33 cellular contexts compared by ENCODE assay signal in genomic region chr16:58636474-58636873, GRCh38.
"Had no signal": no experiment of that assay in that cellular context is flagged by ENCODE, and none has a peak within 500 bp of the region (broad histone marks: within the 10 kb centered on the region; RNA-seq: fewer than 3 reads in every experiment).

No MANE protein-coding gene starts in this region.

- DNase-seq: activated CD4-positive, alpha-beta T cell treated with anti-CD3 and anti-CD28 coated beads, Interleukin-2, amount 10 ng/mL, durations not matched to agents 24 days and 14 days; activated CD4-positive, alpha-beta T cell treated with anti-CD3 and anti-CD28 coated beads, Interleukin-2, amount 50 U/mL, for 4 hours; activated CD8-positive, alpha-beta T cell treated with anti-CD3 and anti-CD28 coated beads for 36 hours; activated gamma-delta T cell; activated naive CD4-positive, alpha-beta T cell treated with Interleukin-2 at 50 U/mL for 16 hours; activated naive CD8-positive, alpha-beta T cell treated with anti-CD3 and anti-CD28 coated beads, Interleukin-2, amount 10 ng/mL, durations not matched to agents 7 days and 5 days; activated T-cell treated with anti-CD3 and anti-CD28 coated beads, Interleukin-2, amount 50 U/mL, for 24 hours; amygdala; body of pancreas; cerebellar nuclear complex; MM.1S; NCI-H1105; NCI-H1417 treated with DMSO at 0.1 percent for 48 hours; NCI-H187 treated with DMSO at 0.1 percent for 48 hours; NCI-H2081; NCI-H2171 treated with DMSO at 0.1 percent for 48 hours; NCI-H2227 treated with DMSO at 0.1 percent for 48 hours; NCI-H446 treated with DMSO at 0.1 percent for 48 hours; NCI-H524; NCI-H748 treated with DMSO at 0.1 percent for 48 hours; NK-92 treated with Interleukin-12 subunit alpha and Interleukin-12 subunit beta, amount 100 ng/mL, for 24 hours; PC-9; SHP77; SJCRH30 had no signal

- H3K4me3 Mint-ChIP-seq: activated CD4-positive, alpha-beta T cell treated with anti-CD3 and anti-CD28 coated beads, Interleukin-2, amount 10 ng/mL, durations not matched to agents 24 days and 14 days; activated CD8-positive, alpha-beta T cell treated with anti-CD3 and anti-CD28 coated beads for 36 hours; activated naive CD4-positive, alpha-beta T cell treated with anti-CD3 and anti-CD28 coated beads, Interleukin-2, amount 50 U/mL, for 24 hours; activated naive CD8-positive, alpha-beta T cell treated with anti-CD3 and anti-CD28 coated beads, Interleukin-2, amount 10 ng/mL, durations not matched to agents 7 days and 5 days; activated T-cell treated with anti-CD3 and anti-CD28 coated beads, Interleukin-2, amount 50 U/mL, for 24 hours; T-helper 2 cell treated with Interferon-gamma antibody and Interleukin-4, amounts not matched to agents 5 μg/mL and 100 μg/mL, for 36 hours had no signal

- H3K27ac Mint-ChIP-seq: activated CD4-positive, alpha-beta T cell treated with anti-CD3 and anti-CD28 coated beads, Interleukin-2, amount 10 ng/mL, durations not matched to agents 24 days and 14 days; activated CD8-positive, alpha-beta T cell treated with anti-CD3 and anti-CD28 coated beads for 36 hours; activated naive CD4-positive, alpha-beta T cell treated with anti-CD3 and anti-CD28 coated beads, Interleukin-2, amount 50 U/mL, for 24 hours; activated naive CD8-positive, alpha-beta T cell treated with anti-CD3 and anti-CD28 coated beads, Interleukin-2, amount 10 ng/mL, durations not matched to agents 7 days and 5 days; activated T-cell treated with anti-CD3 and anti-CD28 coated beads, Interleukin-2, amount 50 U/mL, for 24 hours; activated T-helper 2 cell treated with anti-CD3 and anti-CD28 coated beads, Interferon-gamma antibody, Interleukin-2, Interleukin-4, amounts not matched to agents 10 μg/mL and 5 μg/mL and 100 μg/mL, durations not matched to agents 14 hours and 24 hours and 36 hours; T-helper 2 cell treated with Interferon-gamma antibody and Interleukin-4, amounts not matched to agents 5 μg/mL and 100 μg/mL, for 36 hours had no signal

- H3K9me3 ChIP-seq: body of pancreas, breast epithelium, SJCRH30 had no signal

- H3K27ac ChIP-seq: body of pancreas, breast epithelium, KMS-11, PC-9, SJCRH30, SK-N-MC had no signal

- H3K9ac ChIP-seq: KMS-11 had no signal

- H3K27me3 Mint-ChIP-seq: activated naive CD4-positive, alpha-beta T cell treated with anti-CD3 and anti-CD28 coated beads, Interleukin-2, amount 50 U/mL, for 24 hours; activated T-cell treated with anti-CD3 and anti-CD28 coated beads, Interleukin-2, amount 50 U/mL, for 24 hours had no signal

- H3K36me3 Mint-ChIP-seq: activated naive CD4-positive, alpha-beta T cell treated with anti-CD3 and anti-CD28 coated beads, Interleukin-2, amount 50 U/mL, for 24 hours; activated naive CD8-positive, alpha-beta T cell treated with anti-CD3 and anti-CD28 coated beads, Interleukin-2, amount 10 ng/mL, durations not matched to agents 7 days and 5 days had no signal

- H3K4me3 ChIP-seq: body of pancreas, breast epithelium, PC-9, SJCRH30, SK-N-MC had no signal

- H3K36me3 ChIP-seq: breast epithelium, SJCRH30 had no signal

- FAIRE-seq: astrocyte, RCC 7860, TTC549 had no signal

- H3K9me3 Mint-ChIP-seq: activated CD4-positive, alpha-beta T cell treated with anti-CD3 and anti-CD28 coated beads, Interleukin-2, amount 10 ng/mL, durations not matched to agents 24 days and 14 days; activated CD8-positive, alpha-beta T cell treated with anti-CD3 and anti-CD28 coated beads for 36 hours; activated naive CD4-positive, alpha-beta T cell treated with anti-CD3 and anti-CD28 coated beads, Interleukin-2, amount 50 U/mL, for 24 hours; activated naive CD8-positive, alpha-beta T cell treated with anti-CD3 and anti-CD28 coated beads, Interleukin-2, amount 10 ng/mL, durations not matched to agents 7 days and 5 days; activated T-cell treated with anti-CD3 and anti-CD28 coated beads, Interleukin-2, amount 50 U/mL, for 24 hours; activated T-helper 2 cell treated with anti-CD3 and anti-CD28 coated beads, Interferon-gamma antibody, Interleukin-2, Interleukin-4, amounts not matched to agents 10 μg/mL and 5 μg/mL and 100 μg/mL, durations not matched to agents 14 hours and 24 hours and 36 hours; T-helper 2 cell treated with Interferon-gamma antibody and Interleukin-4, amounts not matched to agents 5 μg/mL and 100 μg/mL, for 36 hours had no signal

- H3K27me3 ChIP-seq: body of pancreas, breast epithelium had no signal

- H3K4me1 ChIP-seq: body of pancreas, breast epithelium had no signal
